Comparison of ENCODE assay signal across 8 cellular contexts in the genomic region with DNA sequence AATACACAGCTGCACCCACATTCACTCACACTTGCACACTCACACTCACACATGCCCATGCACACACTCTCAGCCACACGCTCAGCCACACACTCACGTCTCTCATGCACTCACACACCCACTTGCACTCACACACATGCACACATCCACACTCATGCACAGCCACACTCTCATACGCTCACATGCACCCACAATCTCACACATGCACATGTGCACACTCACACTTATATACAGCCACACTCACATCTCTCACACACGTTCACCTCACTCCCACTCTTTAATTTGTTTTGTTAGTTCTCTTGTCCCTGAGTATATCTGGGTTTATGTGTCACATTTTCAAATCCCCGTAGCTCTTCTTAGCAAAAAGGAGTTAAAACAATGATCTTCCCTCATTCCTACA.
"Had no signal": no experiment of that assay in that cellular context is flagged by ENCODE, and none has a peak within 500 bp of the region (broad histone marks: within the 10 kb centered on the region; RNA-seq: fewer than 3 reads in every experiment).

No MANE protein-coding gene starts in this region.

- ATAC-seq: K562 had no signal

- FAIRE-seq: K562 had no signal

- H3K4me3 ChIP-seq: GM23248, K562 had no signal

- H2AFZ ChIP-seq: GM23248 had no signal

- H3K9ac ChIP-seq: GM23248 had no signal

- H3K27ac ChIP-seq: GM23248, HL-60 had no signal

- DNase-seq: GM23248, GOT3, H7, HCEC 1CT, IMR-90, KG1 had no signal
